ENCODE assay signal across 1 cellular context in the genomic region with DNA sequence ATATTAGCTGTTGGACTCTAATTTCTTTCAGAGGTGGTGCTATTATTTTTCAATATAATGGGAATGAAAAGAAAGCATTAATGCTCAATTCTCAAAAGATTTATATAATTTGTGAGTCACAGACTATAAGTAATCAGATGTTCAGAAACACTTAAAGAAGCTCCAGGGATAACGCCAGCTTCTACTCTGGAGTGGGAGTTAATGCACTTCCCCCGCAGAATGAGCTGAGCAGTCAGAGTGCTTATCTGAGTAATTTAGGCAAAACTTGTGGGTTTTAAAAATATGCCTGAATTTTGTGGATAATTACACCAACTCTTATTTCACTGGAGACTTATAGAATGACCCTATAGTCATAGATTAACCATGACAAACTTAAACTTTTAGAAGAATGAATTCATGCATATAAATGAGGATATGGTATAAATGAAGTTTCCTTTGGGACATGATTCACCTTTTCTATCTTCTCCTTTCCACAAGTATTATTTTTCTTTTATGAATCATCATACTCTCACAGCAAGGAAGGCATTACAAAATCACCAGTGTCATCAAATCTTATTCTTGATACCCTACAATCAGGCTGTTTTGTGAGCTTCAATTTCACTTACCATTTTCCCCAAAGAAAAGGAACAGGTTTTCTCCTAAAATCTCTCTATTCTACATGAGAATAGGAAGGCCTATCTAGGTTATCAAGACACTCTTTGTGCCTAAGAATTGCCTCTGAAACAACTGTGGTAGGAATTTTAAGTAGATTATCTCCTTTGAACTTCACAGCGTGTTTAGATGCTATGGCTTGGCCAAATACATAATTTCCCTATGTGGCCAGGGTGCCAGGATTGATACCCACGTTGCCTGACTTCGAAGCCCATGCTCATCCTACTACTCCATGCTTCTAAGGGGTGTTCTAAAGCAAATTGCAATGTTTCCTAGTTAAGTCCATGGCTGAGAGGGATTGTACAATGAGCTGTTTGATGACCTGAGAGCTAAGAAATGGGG.
TF ChIP-seq lines count a peak whose summit lies in the region.

No MANE protein-coding gene starts in this region.

TF ChIP-seq in GM23338, 12 proteins besides CTCF, POLR2A, EP300 and RAD21 (continued from another document):
- TF ChIP-seq, protein P1, sequence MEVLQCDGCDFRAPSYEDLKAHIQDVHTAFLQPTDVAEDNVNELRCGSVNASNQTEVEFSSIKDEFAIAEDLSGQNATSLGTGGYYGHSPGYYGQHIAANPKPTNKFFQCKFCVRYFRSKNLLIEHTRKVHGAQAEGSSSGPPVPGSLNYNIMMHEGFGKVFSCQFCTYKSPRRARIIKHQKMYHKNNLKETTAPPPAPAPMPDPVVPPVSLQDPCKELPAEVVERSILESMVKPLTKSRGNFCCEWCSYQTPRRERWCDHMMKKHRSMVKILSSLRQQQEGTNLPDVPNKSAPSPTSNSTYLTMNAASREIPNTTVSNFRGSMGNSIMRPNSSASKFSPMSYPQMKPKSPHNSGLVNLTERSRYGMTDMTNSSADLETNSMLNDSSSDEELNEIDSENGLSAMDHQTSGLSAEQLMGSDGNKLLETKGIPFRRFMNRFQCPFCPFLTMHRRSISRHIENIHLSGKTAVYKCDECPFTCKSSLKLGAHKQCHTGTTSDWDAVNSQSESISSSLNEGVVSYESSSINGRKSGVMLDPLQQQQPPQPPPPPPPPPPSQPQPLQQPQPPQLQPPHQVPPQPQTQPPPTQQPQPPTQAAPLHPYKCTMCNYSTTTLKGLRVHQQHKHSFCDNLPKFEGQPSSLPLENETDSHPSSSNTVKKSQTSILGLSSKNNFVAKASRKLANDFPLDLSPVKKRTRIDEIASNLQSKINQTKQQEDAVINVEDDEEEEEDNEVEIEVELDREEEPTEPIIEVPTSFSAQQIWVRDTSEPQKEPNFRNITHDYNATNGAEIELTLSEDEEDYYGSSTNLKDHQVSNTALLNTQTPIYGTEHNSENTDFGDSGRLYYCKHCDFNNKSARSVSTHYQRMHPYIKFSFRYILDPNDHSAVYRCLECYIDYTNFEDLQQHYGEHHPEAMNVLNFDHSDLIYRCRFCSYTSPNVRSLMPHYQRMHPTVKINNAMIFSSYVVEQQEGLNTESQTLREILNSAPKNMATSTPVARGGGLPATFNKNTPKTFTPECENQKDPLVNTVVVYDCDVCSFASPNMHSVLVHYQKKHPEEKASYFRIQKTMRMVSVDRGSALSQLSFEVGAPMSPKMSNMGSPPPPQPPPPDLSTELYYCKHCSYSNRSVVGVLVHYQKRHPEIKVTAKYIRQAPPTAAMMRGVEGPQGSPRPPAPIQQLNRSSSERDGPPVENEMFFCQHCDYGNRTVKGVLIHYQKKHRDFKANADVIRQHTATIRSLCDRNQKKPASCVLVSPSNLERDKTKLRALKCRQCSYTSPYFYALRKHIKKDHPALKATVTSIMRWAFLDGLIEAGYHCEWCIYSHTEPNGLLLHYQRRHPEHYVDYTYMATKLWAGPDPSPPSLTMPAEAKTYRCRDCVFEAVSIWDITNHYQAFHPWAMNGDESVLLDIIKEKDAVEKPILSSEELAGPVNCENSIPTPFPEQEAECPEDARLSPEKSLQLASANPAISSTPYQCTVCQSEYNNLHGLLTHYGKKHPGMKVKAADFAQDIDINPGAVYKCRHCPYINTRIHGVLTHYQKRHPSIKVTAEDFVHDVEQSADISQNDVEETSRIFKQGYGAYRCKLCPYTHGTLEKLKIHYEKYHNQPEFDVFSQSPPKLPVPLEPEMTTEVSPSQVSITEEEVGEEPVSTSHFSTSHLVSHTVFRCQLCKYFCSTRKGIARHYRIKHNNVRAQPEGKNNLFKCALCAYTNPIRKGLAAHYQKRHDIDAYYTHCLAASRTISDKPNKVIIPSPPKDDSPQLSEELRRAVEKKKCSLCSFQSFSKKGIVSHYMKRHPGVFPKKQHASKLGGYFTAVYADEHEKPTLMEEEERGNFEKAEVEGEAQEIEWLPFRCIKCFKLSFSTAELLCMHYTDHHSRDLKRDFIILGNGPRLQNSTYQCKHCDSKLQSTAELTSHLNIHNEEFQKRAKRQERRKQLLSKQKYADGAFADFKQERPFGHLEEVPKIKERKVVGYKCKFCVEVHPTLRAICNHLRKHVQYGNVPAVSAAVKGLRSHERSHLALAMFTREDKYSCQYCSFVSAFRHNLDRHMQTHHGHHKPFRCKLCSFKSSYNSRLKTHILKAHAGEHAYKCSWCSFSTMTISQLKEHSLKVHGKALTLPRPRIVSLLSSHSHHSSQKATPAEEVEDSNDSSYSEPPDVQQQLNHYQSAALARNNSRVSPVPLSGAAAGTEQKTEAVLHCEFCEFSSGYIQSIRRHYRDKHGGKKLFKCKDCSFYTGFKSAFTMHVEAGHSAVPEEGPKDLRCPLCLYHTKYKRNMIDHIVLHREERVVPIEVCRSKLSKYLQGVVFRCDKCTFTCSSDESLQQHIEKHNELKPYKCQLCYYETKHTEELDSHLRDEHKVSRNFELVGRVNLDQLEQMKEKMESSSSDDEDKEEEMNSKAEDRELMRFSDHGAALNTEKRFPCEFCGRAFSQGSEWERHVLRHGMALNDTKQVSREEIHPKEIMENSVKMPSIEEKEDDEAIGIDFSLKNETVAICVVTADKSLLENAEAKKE (CRISPR knock-in tag; IDR thresholded peaks at IDR 0.05) = peak; percentile 89
- no peak for TF ChIP-seq EZH2phosphoT487 (IDR thresholded peaks at IDR 0.05; ENCODE audit: unreplicated experiment)
- TF ChIP-seq, protein P2, sequence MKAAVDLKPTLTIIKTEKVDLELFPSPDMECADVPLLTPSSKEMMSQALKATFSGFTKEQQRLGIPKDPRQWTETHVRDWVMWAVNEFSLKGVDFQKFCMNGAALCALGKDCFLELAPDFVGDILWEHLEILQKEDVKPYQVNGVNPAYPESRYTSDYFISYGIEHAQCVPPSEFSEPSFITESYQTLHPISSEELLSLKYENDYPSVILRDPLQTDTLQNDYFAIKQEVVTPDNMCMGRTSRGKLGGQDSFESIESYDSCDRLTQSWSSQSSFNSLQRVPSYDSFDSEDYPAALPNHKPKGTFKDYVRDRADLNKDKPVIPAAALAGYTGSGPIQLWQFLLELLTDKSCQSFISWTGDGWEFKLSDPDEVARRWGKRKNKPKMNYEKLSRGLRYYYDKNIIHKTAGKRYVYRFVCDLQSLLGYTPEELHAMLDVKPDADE (IDR thresholded peaks at IDR 0.05) = no peak
